ENCODE assay signal across 21 cellular contexts in the genomic region with DNA sequence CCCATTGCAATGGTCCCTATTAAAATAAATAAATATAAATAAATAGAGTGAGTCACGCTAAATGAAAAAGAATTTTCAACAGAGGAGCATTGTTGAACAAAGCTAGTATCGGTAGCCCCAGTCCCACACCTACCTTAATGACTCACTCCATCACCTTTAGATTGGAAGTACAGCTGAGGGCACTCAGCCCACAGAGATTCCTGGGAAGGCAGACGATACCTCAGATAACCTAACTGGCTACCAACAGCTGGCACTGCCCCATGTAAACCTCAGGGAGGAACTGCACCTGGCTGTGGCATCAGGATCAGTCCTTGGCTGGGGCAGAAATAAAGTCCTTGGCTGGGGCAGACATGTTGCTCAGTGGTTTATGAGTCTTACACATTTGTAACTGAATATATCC. TPM values are rescaled to one million over a fixed set of nuclear protein-coding genes. Genes with fewer than 3 reads are reported as not detected.
"Had no signal": no experiment of that assay in that cellular context is flagged by ENCODE, and none has a peak within 500 bp of the region (broad histone marks: within the 10 kb centered on the region; RNA-seq: fewer than 3 reads in every experiment).

No MANE protein-coding gene starts in this region.

- H3K9me3 ChIP-seq: adrenal gland, lower lobe of right lung, tibial nerve had no signal

- H3K36me3 Mint-ChIP-seq: activated naive CD4-positive, alpha-beta T cell treated with anti-CD3 and anti-CD28 coated beads, Interleukin-2, amount 50 U/mL, for 24 hours; natural killer cell treated with Interleukin-12 subunit alpha and Interleukin-12 subunit beta and Interleukin-15 and Interleukin-18, amount 100 ng/mL, for 72 hours; WTC11 had no signal

- H3K27ac Mint-ChIP-seq: activated CD8-positive, alpha-beta T cell treated with anti-CD3 and anti-CD28 coated beads for 36 hours; activated naive CD4-positive, alpha-beta T cell treated with anti-CD3 and anti-CD28 coated beads, Interleukin-2, amount 50 U/mL, for 24 hours; endodermal cell; natural killer cell treated with Interleukin-12 subunit alpha and Interleukin-12 subunit beta and Interleukin-15 and Interleukin-18, amount 100 ng/mL, for 72 hours; WTC11 had no signal

- H3K27ac ChIP-seq: adrenal gland, dorsolateral prefrontal cortex, lower lobe of right lung, skin epidermis, tibial nerve had no signal

- H3K4me1 ChIP-seq: lower lobe of right lung had no signal

- DNase-seq: activated CD4-positive, alpha-beta T cell treated with anti-CD3 and anti-CD28 coated beads for 4 hours; activated CD8-positive, alpha-beta T cell treated with anti-CD3 and anti-CD28 coated beads for 36 hours; activated effector memory CD4-positive, alpha-beta T cell treated with anti-CD3 and anti-CD28 coated beads, Interleukin-2, amount 50 U/mL, for 16 hours; activated T-cell treated with anti-CD3 and anti-CD28 coated beads, Interleukin-2, amount 50 U/mL, for 4 hours; adrenal gland; dorsolateral prefrontal cortex; endodermal cell; hypothalamus; lower lobe of right lung; posterior cingulate gyrus; right cardiac atrium; stimulated activated CD4-positive, alpha-beta T cell treated with anti-CD3 and anti-CD28 coated beads, Interleukin-4, amount 100 ng/mL, for 24 hours; stimulated activated naive CD4-positive, alpha-beta T cell treated with Interleukin-2 at 50 U/mL for 16 hours; substantia nigra; T-helper 2 cell had no signal

- H3K4me3 Mint-ChIP-seq: activated CD8-positive, alpha-beta T cell treated with anti-CD3 and anti-CD28 coated beads for 36 hours; activated naive CD4-positive, alpha-beta T cell treated with anti-CD3 and anti-CD28 coated beads, Interleukin-2, amount 50 U/mL, for 24 hours; activated T-cell treated with anti-CD3 and anti-CD28 coated beads, Interleukin-2, amount 50 U/mL, for 4 hours; endodermal cell; natural killer cell treated with Interleukin-12 subunit alpha and Interleukin-12 subunit beta and Interleukin-15 and Interleukin-18, amount 100 ng/mL, for 72 hours; WTC11 had no signal

- H3K36me3 ChIP-seq: adrenal gland, lower lobe of right lung, tibial nerve had no signal

- H3K9me3 Mint-ChIP-seq: activated CD8-positive, alpha-beta T cell treated with anti-CD3 and anti-CD28 coated beads for 36 hours; activated naive CD4-positive, alpha-beta T cell treated with anti-CD3 and anti-CD28 coated beads, Interleukin-2, amount 50 U/mL, for 24 hours; activated T-cell treated with anti-CD3 and anti-CD28 coated beads, Interleukin-2, amount 50 U/mL, for 4 hours; natural killer cell treated with Interleukin-12 subunit alpha and Interleukin-12 subunit beta and Interleukin-15 and Interleukin-18, amount 100 ng/mL, for 72 hours had no signal

- H3K27me3 Mint-ChIP-seq: activated naive CD4-positive, alpha-beta T cell treated with anti-CD3 and anti-CD28 coated beads, Interleukin-2, amount 50 U/mL, for 24 hours had no signal

- H3K27me3 ChIP-seq: adrenal gland, tibial nerve had no signal

- ATAC-seq: activated CD8-positive, alpha-beta T cell treated with anti-CD3 and anti-CD28 coated beads for 36 hours; activated T-cell treated with anti-CD3 and anti-CD28 coated beads, Interleukin-2, amount 50 U/mL, for 4 hours; lower lobe of right lung; natural killer cell treated with Interleukin-12 subunit alpha and Interleukin-12 subunit beta and Interleukin-15 and Interleukin-18, amount 100 ng/mL, for 72 hours; right cardiac atrium; WTC11 had no signal

- H3K4me3 ChIP-seq: adrenal gland, dorsolateral prefrontal cortex, lower lobe of right lung, skin epidermis, tibial nerve had no signal

- H3K4me1 Mint-ChIP-seq: activated naive CD4-positive, alpha-beta T cell treated with anti-CD3 and anti-CD28 coated beads, Interleukin-2, amount 50 U/mL, for 24 hours had no signal

RNA-seq across cellular contexts. Expression of a gene that starts 49.3 kb away (rescaled TPM):
- total RNA-seq: mononuclear cell had no signal
